Comparison of ENCODE assay signal across 8 cellular contexts in genomic region chr11:76860539-76861475, GRCh38. TPM values are rescaled to one million over a fixed set of nuclear protein-coding genes. Genes with fewer than 3 reads are reported as not detected.
A peak's percentile ranks its signal among the peaks of the same experiment; 100 is the strongest.
DNase-seq lines count a peak whose midpoint lies in the region; ATAC-seq and TF ChIP-seq lines count a peak whose summit lies in the region.

ACER3 (plus strand) TSS chr11:76860918; CDS start chr11:76860977, 59 bp downstream.

- H3K27me3 ChIP-seq in HUES64 (ENCODE audit: insufficient read depth, low read length) (no peaks in the 10 kb centered on the region), muscle layer of colon (ENCODE audit: control insufficient read depth in 1 of 2, insufficient read depth in 2 of 2, low read length in 2 of 2) (no peaks in the 10 kb centered on the region)

- 1% methylated on average over 73 of the region's 73 CpGs for WGBS in HUES64

- peak; percentile 84 for TF ChIP-seq POLR2A in erythroblast (IDR thresholded peaks at IDR 0.05; ENCODE audit: low read length)

- ATAC-seq in GM21515 (IDR thresholded peaks at IDR 0.05; ENCODE audit: unreplicated experiment), result peak; percentile 95

- H3K4me3 ChIP-seq in HUES64 (ENCODE audit: low read length) (peak within 1 kb of the TSS; percentile 96), muscle layer of colon (ENCODE audit: low read depth in 1 of 2, low read length in 2 of 2) (peak within 1 kb of the TSS; percentile 77 to 97)

- H3K4me1 ChIP-seq in HUES64 (ENCODE audit: insufficient read depth, low read length) (peaks cover 16% of the 10 kb centered on the region), muscle layer of colon (ENCODE audit: insufficient read depth, low read length) (peaks cover 14% of the 10 kb centered on the region)

- DNase-seq in DMS153 treated with DMSO at 0.1 percent for 48 hours (lab: John Stamatoyannopoulos, UW; ENCODE audit: unreplicated experiment), result peak; percentile 86
- peak; percentile 27 for DNase-seq in OCI-M2 (lab: John Stamatoyannopoulos, UW; ENCODE audit: unreplicated experiment)
- peak; percentile 64 for DNase-seq in activated T-cell treated with anti-CD3 and anti-CD28 coated beads for 4 hours
- peak; percentile 92 to 95 for DNase-seq in erythroblast (lab: John Stamatoyannopoulos, UW)
- peak; percentile 55 for DNase-seq in stimulated activated CD8-positive, alpha-beta memory T cell treated with anti-CD3 and anti-CD28 coated beads, Interleukin-7, amount 100 ng/mL, for 24 hours (ENCODE audit: low read depth)

- H3K27ac ChIP-seq in HUES64 (ENCODE audit: low read depth, low read length) (peak within 1 kb of the TSS; percentile 63), muscle layer of colon (ENCODE audit: low read depth, low read length) (peak within 1 kb of the TSS; percentile 88)

- H3K9ac ChIP-seq in HUES64 (ENCODE audit: low read depth, low read length) (peak within 1 kb of the TSS; percentile 95), muscle layer of colon (ENCODE audit: low read length) (peak within 1 kb of the TSS; percentile 68)

- no peaks in the 10 kb centered on the region for H3K36me3 ChIP-seq in HUES64 (ENCODE audit: insufficient read depth, low read length)
- no peaks in the 10 kb centered on the region for H3K36me3 ChIP-seq in muscle layer of colon (ENCODE audit: insufficient read depth, low read length)

- no peaks in the 10 kb centered on the region for H3K9me3 ChIP-seq in HUES64 (ENCODE audit: insufficient read depth, low read depth, low read length)
- H3K9me3 ChIP-seq in muscle layer of colon (ENCODE audit: low read length), result no peaks in the 10 kb centered on the region

RNA-seq across cellular contexts. Expression of gene ACER3, which starts in this region (rescaled TPM):
- 8.8 TPM for polyA plus RNA-seq in HUES64 (2013, experiment 1 of 2)
- polyA plus RNA-seq in HUES64 (2013, experiment 2 of 2), result 6.0 TPM

Comparison
In these comparisons a context has a peak if more than half of its experiments do, and no peak if none do; other contexts are left out.
1. Peak in every context shown above with its lines: DNase-seq, ATAC-seq, H3K4me3 ChIP-seq and H3K27ac ChIP-seq.
2. DNase-seq: peak in every context shown above with its lines; median percentile 94 in erythroblast; 86 in DMS153 treated with DMSO at 0.1 percent for 48 hours; 64 in activated T-cell treated with anti-CD3 and anti-CD28 coated beads for 4 hours; 55 in stimulated activated CD8-positive, alpha-beta memory T cell treated with anti-CD3 and anti-CD28 coated beads, Interleukin-7, amount 100 ng/mL, for 24 hours; 27 in OCI-M2.